Comparison of ENCODE assay signal across 8 cellular contexts in genomic region chr12:108313609-108314331, GRCh38. TPM values are rescaled to one million over a fixed set of nuclear protein-coding genes. Genes with fewer than 3 reads are reported as not detected.
DNase-seq lines count a peak whose midpoint lies in the region; ATAC-seq and TF ChIP-seq lines count a peak whose summit lies in the region.

No MANE protein-coding gene starts in this region.

- H3K9me3 ChIP-seq in OCI-LY3 (ENCODE audit: insufficient read depth, low read length) = no peaks in the 10 kb centered on the region
- no peaks in the 10 kb centered on the region for H3K9me3 ChIP-seq in endodermal cell (ENCODE audit: control insufficient read depth, low read length)

- H3K4me3 Mint-ChIP-seq in endodermal cell = no peak overlapping the region
- H3K4me3 Mint-ChIP-seq in nephron progenitor cell = no peak overlapping the region

- peaks cover 26% of the 10 kb centered on the region for H3K4me1 Mint-ChIP-seq in endodermal cell
- peaks cover 47% of the 10 kb centered on the region for H3K4me1 Mint-ChIP-seq in nephron progenitor cell

- no peaks in the 10 kb centered on the region; the same call in 1 of the 2 replicates for H4K20me1 ChIP-seq in OCI-LY3 (ENCODE audit: insufficient read depth, low read length)

- no peaks in the 10 kb centered on the region for H3K79me2 ChIP-seq in OCI-LY3 (ENCODE audit: low read length)

- H3K36me3 Mint-ChIP-seq in endodermal cell (ENCODE audit: low read depth) (no peaks in the 10 kb centered on the region), nephron progenitor cell (ENCODE audit: low read depth) (no peaks in the 10 kb centered on the region)

- H3K4me1 ChIP-seq in OCI-LY3 (ENCODE audit: low read length) (peaks cover 52% of the 10 kb centered on the region), endodermal cell (ENCODE audit: control insufficient read depth, insufficient read depth, low read length) (peaks cover 6% of the 10 kb centered on the region)

- no peak overlapping the region for H3K27ac ChIP-seq in OCI-LY3 (ENCODE audit: low read length)
- H3K27ac ChIP-seq in endodermal cell (ENCODE audit: low read depth, low read length) = no peak overlapping the region

- DNase-seq in CMK (ENCODE audit: low read depth) (peak; percentile 74), endodermal cell (peak; percentile 73), nephron progenitor cell (no peak), COLO829 (ENCODE audit: low spot score) (no peak), NCI-H1417 treated with DMSO at 0.1 percent for 48 hours (lab: John Stamatoyannopoulos, UW) (no peak), NCI-H2196 treated with DMSO at 0.1 percent for 48 hours (lab: John Stamatoyannopoulos, UW; ENCODE audit: unreplicated experiment) (no peak)

- H3K27ac Mint-ChIP-seq in endodermal cell (peak overlapping the region; percentile 3), nephron progenitor cell (peak overlapping the region; percentile 92)

- H3K9ac ChIP-seq in OCI-LY3 (ENCODE audit: low read length) (no peak overlapping the region), endodermal cell (ENCODE audit: extremely low read depth, low read length, poor library complexity, severe bottlenecking) (no peak overlapping the region)

- 69 to 73% methylated on average over 5 to 7 of the region's 7 CpGs for WGBS in endodermal cell (ENCODE audit: insufficient coverage in 1 of 2, insufficient read length in 1 of 2), 2 experiments

- no peaks in the 10 kb centered on the region for H3K9me3 Mint-ChIP-seq in endodermal cell
- H3K9me3 Mint-ChIP-seq in nephron progenitor cell = no peaks in the 10 kb centered on the region

- TF ChIP-seq CTCF in OCI-LY3 (IDR thresholded peaks at IDR 0.05; ENCODE audit: low read depth, low read length) = no peak
- TF ChIP-seq CTCF in endodermal cell (conservative IDR thresholded peaks at IDR 0.05) = no peak
- TF ChIP-seq CTCF in nephron progenitor cell (IDR thresholded peaks at IDR 0.05) = no peak

- no peaks in the 10 kb centered on the region for H3K36me3 ChIP-seq in OCI-LY3 (replicated peaks; ENCODE audit: low read depth, low read length)
- H3K36me3 ChIP-seq in endodermal cell (ENCODE audit: control insufficient read depth, insufficient read depth, low read length) = no peaks in the 10 kb centered on the region

- H3K4me2 ChIP-seq in OCI-LY3 (ENCODE audit: low read length) = peak overlapping the region; percentile 45

- peaks cover 39% of the 10 kb centered on the region for H3K27me3 ChIP-seq in OCI-LY3 (ENCODE audit: low read depth, low read length)
- H3K27me3 ChIP-seq in endodermal cell (ENCODE audit: control insufficient read depth, insufficient read depth, low read length, poor library complexity, severe bottlenecking) = no peaks in the 10 kb centered on the region

- H2AFZ ChIP-seq in OCI-LY3 (ENCODE audit: low read depth, low read length) = peak overlapping the region; percentile 24; the same call in 1 of the 2 replicates

- no peak for ATAC-seq in HG03520 (IDR thresholded peaks at IDR 0.05; ENCODE audit: unreplicated experiment)

- H3K27me3 Mint-ChIP-seq in endodermal cell (ENCODE audit: insufficient read depth) = no peaks in the 10 kb centered on the region
- H3K27me3 Mint-ChIP-seq in nephron progenitor cell (ENCODE audit: low read depth, poor library complexity) = peaks cover 2% of the 10 kb centered on the region

- H3K4me3 ChIP-seq in OCI-LY3 (ENCODE audit: low read length) (no peak overlapping the region), endodermal cell (ENCODE audit: low read length) (no peak overlapping the region)

RNA-seq across cellular contexts. Expression of gene CMKLR1, which starts 25.3 kb away (rescaled TPM):
- total RNA-seq in endodermal cell = not detected
- 0.21 TPM for polyA plus RNA-seq in endodermal cell (2013, experiment 1 of 2)
- 0.25 TPM for polyA plus RNA-seq in endodermal cell (2013, experiment 2 of 2)

Comparison
In these comparisons a context has a peak if more than half of its experiments do, and no peak if none do; other contexts are left out.
1. DNase-seq: peak in CMK (single experiment) and endodermal cell (single experiment); none in nephron progenitor cell (single experiment), COLO829 (single experiment), NCI-H1417 treated with DMSO at 0.1 percent for 48 hours (single experiment) and NCI-H2196 treated with DMSO at 0.1 percent for 48 hours (single experiment).